ENCODE assay signal across 10 cellular contexts in the genomic region with DNA sequence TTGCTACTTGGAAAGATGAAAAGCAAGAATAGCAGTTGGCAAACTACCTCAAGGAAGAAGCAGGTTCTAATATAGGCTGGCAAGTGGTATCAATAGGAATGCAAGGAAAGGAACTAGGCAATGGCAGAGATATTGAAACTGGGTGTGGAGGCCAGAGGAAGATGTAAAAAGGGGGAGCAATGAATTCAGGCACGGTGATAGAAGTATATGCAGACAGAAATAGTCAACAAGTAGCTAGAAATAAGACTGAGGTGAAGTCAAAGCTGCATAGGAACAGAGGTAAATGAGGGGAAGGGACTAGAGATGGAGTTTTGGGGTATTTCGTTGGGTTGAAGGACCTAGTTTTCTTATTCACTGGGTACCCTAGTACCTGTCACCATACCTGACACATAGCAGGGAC. TPM values are rescaled to one million over a fixed set of nuclear protein-coding genes. Genes with fewer than 3 reads are reported as not detected.
A peak's percentile ranks its signal among the peaks of the same experiment; 100 is the strongest.
DNase-seq lines count a peak whose midpoint lies in the region; ATAC-seq and TF ChIP-seq lines count a peak whose summit lies in the region.
"Had no signal": no experiment of that assay in that cellular context is flagged by ENCODE, and none has a peak within 500 bp of the region (broad histone marks: within the 10 kb centered on the region; RNA-seq: fewer than 3 reads in every experiment).

No MANE protein-coding gene starts in this region.

- H2AFZ ChIP-seq in DND-41 (ENCODE audit: low read depth, low read length), result no peak overlapping the region

- peaks cover 51% of the 10 kb centered on the region for H3K4me1 Mint-ChIP-seq in activated naive CD8-positive, alpha-beta T cell (ENCODE audit: low read depth)
- H3K4me1 Mint-ChIP-seq in natural killer cell, result peaks cover 63 to 76% of the 10 kb centered on the region in 2 donors

- H4K20me1 ChIP-seq in DND-41 (ENCODE audit: insufficient read depth, low read length), result peaks cover 13% of the 10 kb centered on the region

- H3K9me3 ChIP-seq in DND-41 (ENCODE audit: insufficient read depth, low read length, severe bottlenecking), result no peaks in the 10 kb centered on the region

- intact Hi-C loops in natural killer cell (cut with micrococcal nuclease), result no loop called here

- H3K4me1 ChIP-seq in DND-41 (ENCODE audit: insufficient read depth, low read length), result peaks cover 49% of the 10 kb centered on the region

- DNase-seq in DND-41 (no peak), natural killer cell (no peak), kidney tubule cell (ENCODE audit: low spot score) (no peak), NCI-H524 treated with DMSO at 0.1 percent for 48 hours (lab: John Stamatoyannopoulos, UW) (no peak), NCI-H748 treated with DMSO at 0.1 percent for 48 hours (lab: John Stamatoyannopoulos, UW) (no peak)
- DNase-seq: activated CD4-positive, alpha-beta T cell treated with anti-CD3 and anti-CD28 coated beads for 48 hours; MV-4-11 had no signal

- H3K27ac ChIP-seq in 22Rv1 (peak overlapping the region; percentile 100), DND-41 (ENCODE audit: low read length) (no peak overlapping the region)

- H3K27me3 ChIP-seq in DND-41 (ENCODE audit: insufficient read depth, low read length, poor library complexity), result no peaks in the 10 kb centered on the region

- no peaks in the 10 kb centered on the region for H3K27me3 Mint-ChIP-seq in activated naive CD8-positive, alpha-beta T cell
- H3K27me3 Mint-ChIP-seq in natural killer cell (ENCODE audit: low read depth in 2 of 2), result no peaks in the 10 kb centered on the region

- no peak overlapping the region for H3K4me3 ChIP-seq in DND-41 (ENCODE audit: low read depth in 1 of 2, low read length in 2 of 2)

- H3K36me3 ChIP-seq in DND-41 (ENCODE audit: insufficient read depth, low read length), result peaks cover 24% of the 10 kb centered on the region

- peak overlapping the region; percentile 4; the same call in 1 of the 2 replicates for H3K4me2 ChIP-seq in DND-41 (ENCODE audit: insufficient read depth, low read length)

- peaks cover 27% of the 10 kb centered on the region for H3K36me3 Mint-ChIP-seq in activated naive CD8-positive, alpha-beta T cell
- H3K36me3 Mint-ChIP-seq in natural killer cell, result peaks cover 6% of the 10 kb centered on the region

- H3K79me2 ChIP-seq in DND-41 (ENCODE audit: insufficient read depth, low read length), result peaks cover 53% of the 10 kb centered on the region

- TF ChIP-seq CTCF in 22Rv1 (IDR thresholded peaks at IDR 0.05), result no peak
- TF ChIP-seq CTCF in DND-41 (IDR thresholded peaks at IDR 0.05; ENCODE audit: borderline replicate concordance, extremely low read depth, low read length, poor library complexity, severe bottlenecking), result no peak
- TF ChIP-seq CTCF in natural killer cell (IDR thresholded peaks at IDR 0.05), result no peak

- H3K27ac Mint-ChIP-seq in activated naive CD8-positive, alpha-beta T cell, result peak overlapping the region; percentile 99
- H3K27ac Mint-ChIP-seq in natural killer cell, result peak overlapping the region; percentile 99 to 100

- H3K4me3 Mint-ChIP-seq in activated naive CD8-positive, alpha-beta T cell, result peak overlapping the region; percentile 76
- H3K4me3 Mint-ChIP-seq in natural killer cell, result peak overlapping the region; percentile 32

- H3K9me3 Mint-ChIP-seq in activated naive CD8-positive, alpha-beta T cell (ENCODE audit: low read depth), result no peaks in the 10 kb centered on the region
- no peaks in the 10 kb centered on the region for H3K9me3 Mint-ChIP-seq in natural killer cell

- ATAC-seq in DND-41 (ENCODE audit: insufficient read depth, low read depth), result no peak
- no peak for ATAC-seq in natural killer cell
- no peak for ATAC-seq in HG02763 (IDR thresholded peaks at IDR 0.05; ENCODE audit: unreplicated experiment)

- H3K9ac ChIP-seq in DND-41 (ENCODE audit: low read depth, low read length), result no peak overlapping the region

RNA-seq across cellular contexts. Expression of gene PCBP1, which starts 4.1 kb away (rescaled TPM):
- total RNA-seq in natural killer cell, result 100 to 1,000 TPM; 329 to 358 (median 352) TPM
